1 cellular context compared by ENCODE assay signal in the genomic region with DNA sequence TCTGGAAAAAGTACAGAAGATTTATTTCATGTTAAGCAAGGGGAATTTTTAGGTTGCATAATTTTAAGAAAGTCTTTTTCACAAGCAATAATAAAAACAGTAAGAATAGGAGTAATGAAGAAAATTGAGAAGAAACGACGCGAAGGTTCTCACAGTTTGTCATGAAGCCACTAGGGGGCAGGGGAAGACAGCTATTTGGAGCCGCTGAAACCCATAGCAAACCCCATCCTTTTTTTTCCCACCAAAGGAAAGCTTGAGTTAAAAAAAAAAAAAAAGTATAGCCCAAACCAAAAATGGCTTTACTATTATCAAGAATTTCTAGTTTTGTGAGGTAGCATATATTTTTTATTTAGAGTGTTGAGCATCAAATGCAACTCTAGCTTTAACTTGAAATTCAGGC.
TF ChIP-seq lines count a peak whose summit lies in the region.

No MANE protein-coding gene starts in this region.

TF ChIP-seq in WTC11, 78 proteins besides CTCF, POLR2A, EP300 and RAD21 (continued from another document):
- TF ChIP-seq, protein P1, sequence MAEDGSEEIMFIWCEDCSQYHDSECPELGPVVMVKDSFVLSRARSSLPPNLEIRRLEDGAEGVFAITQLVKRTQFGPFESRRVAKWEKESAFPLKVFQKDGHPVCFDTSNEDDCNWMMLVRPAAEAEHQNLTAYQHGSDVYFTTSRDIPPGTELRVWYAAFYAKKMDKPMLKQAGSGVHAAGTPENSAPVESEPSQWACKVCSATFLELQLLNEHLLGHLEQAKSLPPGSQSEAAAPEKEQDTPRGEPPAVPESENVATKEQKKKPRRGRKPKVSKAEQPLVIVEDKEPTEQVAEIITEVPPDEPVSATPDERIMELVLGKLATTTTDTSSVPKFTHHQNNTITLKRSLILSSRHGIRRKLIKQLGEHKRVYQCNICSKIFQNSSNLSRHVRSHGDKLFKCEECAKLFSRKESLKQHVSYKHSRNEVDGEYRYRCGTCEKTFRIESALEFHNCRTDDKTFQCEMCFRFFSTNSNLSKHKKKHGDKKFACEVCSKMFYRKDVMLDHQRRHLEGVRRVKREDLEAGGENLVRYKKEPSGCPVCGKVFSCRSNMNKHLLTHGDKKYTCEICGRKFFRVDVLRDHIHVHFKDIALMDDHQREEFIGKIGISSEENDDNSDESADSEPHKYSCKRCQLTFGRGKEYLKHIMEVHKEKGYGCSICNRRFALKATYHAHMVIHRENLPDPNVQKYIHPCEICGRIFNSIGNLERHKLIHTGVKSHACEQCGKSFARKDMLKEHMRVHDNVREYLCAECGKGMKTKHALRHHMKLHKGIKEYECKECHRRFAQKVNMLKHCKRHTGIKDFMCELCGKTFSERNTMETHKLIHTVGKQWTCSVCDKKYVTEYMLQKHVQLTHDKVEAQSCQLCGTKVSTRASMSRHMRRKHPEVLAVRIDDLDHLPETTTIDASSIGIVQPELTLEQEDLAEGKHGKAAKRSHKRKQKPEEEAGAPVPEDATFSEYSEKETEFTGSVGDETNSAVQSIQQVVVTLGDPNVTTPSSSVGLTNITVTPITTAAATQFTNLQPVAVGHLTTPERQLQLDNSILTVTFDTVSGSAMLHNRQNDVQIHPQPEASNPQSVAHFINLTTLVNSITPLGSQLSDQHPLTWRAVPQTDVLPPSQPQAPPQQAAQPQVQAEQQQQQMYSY (CRISPR knock-in tag; IDR thresholded peaks at IDR 0.05) = no peak
- TF ChIP-seq, protein P2, sequence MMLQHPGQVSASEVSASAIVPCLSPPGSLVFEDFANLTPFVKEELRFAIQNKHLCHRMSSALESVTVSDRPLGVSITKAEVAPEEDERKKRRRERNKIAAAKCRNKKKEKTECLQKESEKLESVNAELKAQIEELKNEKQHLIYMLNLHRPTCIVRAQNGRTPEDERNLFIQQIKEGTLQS (CRISPR knock-in tag; conservative IDR thresholded peaks at IDR 0.05) = no peak
- TF ChIP-seq KAT7 (CRISPR knock-in tag; IDR thresholded peaks at IDR 0.05; ENCODE audit: borderline replicate concordance) (no peak), SMAD4 (CRISPR knock-in tag; IDR thresholded peaks at IDR 0.05) (no peak), FOXJ3 (CRISPR knock-in tag; IDR thresholded peaks at IDR 0.05; ENCODE audit: borderline replicate concordance) (no peak), ETV6 (CRISPR knock-in tag; IDR thresholded peaks at IDR 0.05) (no peak)
- TF ChIP-seq, protein P3, sequence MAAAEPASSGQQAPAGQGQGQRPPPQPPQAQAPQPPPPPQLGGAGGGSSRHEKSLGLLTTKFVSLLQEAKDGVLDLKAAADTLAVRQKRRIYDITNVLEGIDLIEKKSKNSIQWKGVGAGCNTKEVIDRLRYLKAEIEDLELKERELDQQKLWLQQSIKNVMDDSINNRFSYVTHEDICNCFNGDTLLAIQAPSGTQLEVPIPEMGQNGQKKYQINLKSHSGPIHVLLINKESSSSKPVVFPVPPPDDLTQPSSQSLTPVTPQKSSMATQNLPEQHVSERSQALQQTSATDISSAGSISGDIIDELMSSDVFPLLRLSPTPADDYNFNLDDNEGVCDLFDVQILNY (CRISPR knock-in tag; IDR thresholded peaks at IDR 0.05) = no peak
- TF ChIP-seq, protein P4, sequence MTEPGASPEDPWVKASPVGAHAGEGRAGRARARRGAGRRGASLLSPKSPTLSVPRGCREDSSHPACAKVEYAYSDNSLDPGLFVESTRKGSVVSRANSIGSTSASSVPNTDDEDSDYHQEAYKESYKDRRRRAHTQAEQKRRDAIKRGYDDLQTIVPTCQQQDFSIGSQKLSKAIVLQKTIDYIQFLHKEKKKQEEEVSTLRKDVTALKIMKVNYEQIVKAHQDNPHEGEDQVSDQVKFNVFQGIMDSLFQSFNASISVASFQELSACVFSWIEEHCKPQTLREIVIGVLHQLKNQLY (CRISPR knock-in tag; IDR thresholded peaks at IDR 0.05) = no peak
